In the genomic region with DNA sequence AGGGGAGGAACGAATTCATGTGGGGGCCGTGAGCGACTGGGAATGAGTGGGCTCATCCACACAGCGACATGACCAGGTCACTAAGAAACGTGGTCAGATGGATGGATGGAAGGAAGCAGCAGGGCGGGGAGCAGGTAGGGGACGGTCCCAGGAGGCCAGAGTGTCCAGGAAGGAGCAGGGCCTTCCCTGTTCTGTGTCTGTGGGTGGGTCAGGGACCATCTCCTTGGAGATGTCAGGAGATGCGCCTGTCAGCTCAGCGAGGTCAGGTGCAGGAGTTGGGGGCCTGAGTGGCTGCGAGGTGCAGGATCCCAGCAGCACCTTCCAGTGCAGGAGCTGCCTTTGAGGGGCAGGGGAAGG, we compare ENCODE assay signal across 7 cellular contexts.
DNase-seq lines count a peak whose midpoint lies in the region; ATAC-seq, FAIRE-seq and TF ChIP-seq lines count a peak whose summit lies in the region.
"Not testable (repeated sequence)": the region's sequence is repeated elsewhere in the genome, so short reads cannot be mapped to it uniquely, and the experiment has no call there.

No MANE protein-coding gene starts in this region.

- intact Hi-C loops in Caco-2 (cut with micrococcal nuclease; ENCODE audit: unreplicated experiment); kidney (cut with DNase I): not testable (repeated sequence)

- H3K4me1 ChIP-seq in Caco-2; kidney (ENCODE audit: control insufficient read depth in 1 of 2, insufficient read depth in 1 of 2, low read depth in 1 of 2, low read length in 2 of 2): not testable (repeated sequence)

- DNase-seq in Caco-2; effector memory CD8-positive, alpha-beta T cell; osteocyte (ENCODE audit: extremely low spot score, unreplicated experiment): not testable (repeated sequence)
- peak; percentile 11 for DNase-seq in activated CD8-positive, alpha-beta memory T cell treated with anti-CD3 and anti-CD28 coated beads, Interleukin-2, amount 50 U/mL, for 4 hours
- peak; percentile 22 for DNase-seq in kidney

- H3K4me3 ChIP-seq in Caco-2 (ENCODE audit: low read depth, low read length); kidney (ENCODE audit: low read length in 2 of 2): not testable (repeated sequence)

- H3K36me3 Mint-ChIP-seq in Caco-2 (ENCODE audit: insufficient read depth, unreplicated experiment) (peaks cover 17% of the 10 kb centered on the region), osteocyte (ENCODE audit: unreplicated experiment) (peaks cover 39% of the 10 kb centered on the region)
- not testable (repeated sequence) for H3K36me3 Mint-ChIP-seq in T-helper 1 cell treated with Interleukin-12 subunit alpha and Interleukin-12 subunit beta and Interleukin-4 antibody, amounts not matched to agents 30 μg/mL and 1 μg/mL, for 36 hours (ENCODE audit: low read depth)
- peaks cover 39% of the 10 kb centered on the region for H3K36me3 Mint-ChIP-seq in effector memory CD8-positive, alpha-beta T cell (ENCODE audit: insufficient read depth)
- H3K36me3 Mint-ChIP-seq in stimulated activated memory B cell treated with anti-CD40 and anti-IgM and Interleukin-4, amounts not matched to agents 10 μg/mL and 1 μg/mL and 100 μg/mL, for 72 hours, result peaks cover 63% of the 10 kb centered on the region

- H3K36me3 ChIP-seq in Caco-2 (ENCODE audit: control insufficient read depth, insufficient read depth, low read length), result not testable (repeated sequence)
- peaks cover 4 to 11% of the 10 kb centered on the region in 2 donors for H3K36me3 ChIP-seq in kidney (ENCODE audit: control insufficient read depth in 1 of 2, insufficient read depth in 2 of 2, low read length in 2 of 2)

- H3K9me3 ChIP-seq in Caco-2; kidney (ENCODE audit: control insufficient read depth in 1 of 2, low read length in 2 of 2): not testable (repeated sequence)

- not testable (repeated sequence) for ATAC-seq in effector memory CD8-positive, alpha-beta T cell (replicated peaks); stimulated activated memory B cell treated with anti-CD40 and anti-IgM and Interleukin-4, amounts not matched to agents 10 μg/mL and 1 μg/mL and 100 μg/mL, for 72 hours

- CTCF ChIA-PET in Caco-2 (lab: Charles Lee), result not testable (repeated sequence)

- not testable (repeated sequence) for H3K27me3 ChIP-seq in Caco-2 (replicated peaks; ENCODE audit: control insufficient read depth, insufficient read depth, low read length)

- H3K4me3 Mint-ChIP-seq in Caco-2 (ENCODE audit: unreplicated experiment); T-helper 1 cell treated with Interleukin-12 subunit alpha and Interleukin-12 subunit beta and Interleukin-4 antibody, amounts not matched to agents 30 μg/mL and 1 μg/mL, for 36 hours; effector memory CD8-positive, alpha-beta T cell; osteocyte (ENCODE audit: unreplicated experiment); stimulated activated memory B cell treated with anti-CD40 and anti-IgM and Interleukin-4, amounts not matched to agents 10 μg/mL and 1 μg/mL and 100 μg/mL, for 72 hours: not testable (repeated sequence)

- FAIRE-seq in kidney (lab: Jason Lieb, UNC), result not testable (repeated sequence)

- H3K27me3 Mint-ChIP-seq in Caco-2 (ENCODE audit: insufficient read depth, unreplicated experiment); T-helper 1 cell treated with Interleukin-12 subunit alpha and Interleukin-12 subunit beta and Interleukin-4 antibody, amounts not matched to agents 30 μg/mL and 1 μg/mL, for 36 hours (ENCODE audit: low read depth); effector memory CD8-positive, alpha-beta T cell; osteocyte (ENCODE audit: unreplicated experiment); stimulated activated memory B cell treated with anti-CD40 and anti-IgM and Interleukin-4, amounts not matched to agents 10 μg/mL and 1 μg/mL and 100 μg/mL, for 72 hours: not testable (repeated sequence)

- POLR2A ChIA-PET in Caco-2 (lab: Charles Lee), result not testable (repeated sequence)

- H3K9me3 Mint-ChIP-seq in Caco-2 (ENCODE audit: unreplicated experiment); T-helper 1 cell treated with Interleukin-12 subunit alpha and Interleukin-12 subunit beta and Interleukin-4 antibody, amounts not matched to agents 30 μg/mL and 1 μg/mL, for 36 hours; effector memory CD8-positive, alpha-beta T cell; osteocyte (ENCODE audit: unreplicated experiment); stimulated activated memory B cell treated with anti-CD40 and anti-IgM and Interleukin-4, amounts not matched to agents 10 μg/mL and 1 μg/mL and 100 μg/mL, for 72 hours: not testable (repeated sequence)

- not testable (repeated sequence) for TF ChIP-seq CTCF in Caco-2 (IDR thresholded peaks at IDR 0.05; ENCODE audit: insufficient read depth in 1 of 2, low read depth in 1 of 2, low read length in 1 of 2, severe bottlenecking in 1 of 2, unreplicated experiment in 1 of 2); kidney (IDR thresholded peaks at IDR 0.05; ENCODE audit: borderline replicate concordance, extremely low read depth, insufficient read depth); osteocyte (IDR thresholded peaks at IDR 0.05)

- BruUV-seq in Caco-2 (replicated peaks; lab: Mats Ljungman, UMichigan), result not testable (repeated sequence)

- not testable (repeated sequence) for H3K9ac ChIP-seq in kidney (ENCODE audit: low read length in 2 of 2)

- not testable (repeated sequence) for H3K4me1 Mint-ChIP-seq in Caco-2 (ENCODE audit: low read depth, unreplicated experiment); T-helper 1 cell treated with Interleukin-12 subunit alpha and Interleukin-12 subunit beta and Interleukin-4 antibody, amounts not matched to agents 30 μg/mL and 1 μg/mL, for 36 hours (ENCODE audit: low read depth); effector memory CD8-positive, alpha-beta T cell (ENCODE audit: low read depth in 2 of 2); osteocyte (ENCODE audit: unreplicated experiment); stimulated activated memory B cell treated with anti-CD40 and anti-IgM and Interleukin-4, amounts not matched to agents 10 μg/mL and 1 μg/mL and 100 μg/mL, for 72 hours

- not testable (repeated sequence) for H3K27ac ChIP-seq in kidney (ENCODE audit: low read depth in 2 of 2, low read length in 2 of 2)

- peak overlapping the region; percentile 18 for H3K27ac Mint-ChIP-seq in Caco-2 (ENCODE audit: unreplicated experiment)
- H3K27ac Mint-ChIP-seq in T-helper 1 cell treated with Interleukin-12 subunit alpha and Interleukin-12 subunit beta and Interleukin-4 antibody, amounts not matched to agents 30 μg/mL and 1 μg/mL, for 36 hours, result peak overlapping the region; percentile 23
- peak overlapping the region; percentile 44 to 86 for H3K27ac Mint-ChIP-seq in effector memory CD8-positive, alpha-beta T cell
- H3K27ac Mint-ChIP-seq in osteocyte (ENCODE audit: unreplicated experiment), result peak overlapping the region; percentile 52
- peak overlapping the region; percentile 48 for H3K27ac Mint-ChIP-seq in stimulated activated memory B cell treated with anti-CD40 and anti-IgM and Interleukin-4, amounts not matched to agents 10 μg/mL and 1 μg/mL and 100 μg/mL, for 72 hours
